21 cellular contexts compared by ENCODE assay signal in the genomic region with DNA sequence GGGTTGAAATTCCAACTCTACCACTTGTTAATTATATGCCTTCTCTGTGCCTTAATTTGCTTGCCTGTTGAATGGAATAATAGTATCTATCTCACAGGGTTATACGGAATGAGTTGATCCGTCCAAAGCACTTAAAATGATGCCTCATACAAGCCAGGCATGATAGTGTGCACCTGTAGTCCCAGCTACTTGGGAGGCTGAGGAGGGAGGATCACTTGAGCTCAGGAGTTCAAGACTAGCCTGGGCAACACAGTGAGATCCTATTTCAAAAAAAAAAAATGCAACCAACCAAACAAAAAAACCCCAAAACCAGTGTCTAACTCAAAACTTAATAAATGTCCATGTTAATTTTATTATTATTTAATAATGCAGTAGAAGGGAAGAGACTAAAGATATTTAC. TPM values are rescaled to one million over a fixed set of nuclear protein-coding genes. Genes with fewer than 3 reads are reported as not detected.
DNase-seq lines count a peak whose midpoint lies in the region; ATAC-seq and TF ChIP-seq lines count a peak whose summit lies in the region.
"Had no signal": no experiment of that assay in that cellular context is flagged by ENCODE, and none has a peak within 500 bp of the region (broad histone marks: within the 10 kb centered on the region; RNA-seq: fewer than 3 reads in every experiment).

No MANE protein-coding gene starts in this region.

- no peak overlapping the region for H3K27ac ChIP-seq in CD4-positive, alpha-beta T cell (ENCODE audit: low read depth, low read length)
- H3K27ac ChIP-seq: A549; BLaER1 treated with 17β-estradiol and CSF1 and Interleukin-3, amounts not matched to agents 10 nM and 100 nM; GM23248 had no signal

- TF ChIP-seq CTCF in CD4-positive, alpha-beta T cell (IDR thresholded peaks at IDR 0.05), result no peak
- no peak for TF ChIP-seq CTCF in WTC11 (IDR thresholded peaks at IDR 0.05)
- no peak for TF ChIP-seq CTCF in progenitor cell of endocrine pancreas (IDR thresholded peaks at IDR 0.05; ENCODE audit: unreplicated experiment)

- no peak for DNase-seq in activated T-cell treated with anti-CD3 and anti-CD28 coated beads, Interleukin-2, amount 50 U/mL, for 24 hours
- DNase-seq in activated T-cell treated with anti-CD3 and anti-CD28 coated beads, Interleukin-2, amount 50 U/mL, for 48 hours, result no peak
- DNase-seq in CD4-positive, alpha-beta T cell, result no peak
- DNase-seq in WTC11 (ENCODE audit: low spot score), result no peak
- no peak for DNase-seq in progenitor cell of endocrine pancreas (ENCODE audit: low spot score, unreplicated experiment)
- DNase-seq in stimulated activated effector memory CD8-positive, alpha-beta T cell treated with anti-CD3 and anti-CD28 coated beads, Interleukin-12 subunit alpha, Interleukin-12 subunit beta, amount 100 ng/mL, for 72 hours (ENCODE audit: low spot score in 2 of 2), result no peak
- DNase-seq: 8988T; ACHN; AML-193; BE2C; Caco-2; CD8-positive, alpha-beta T cell; DMS153; DND-41; GM23248; H7; HCEC 1CT had no signal

- intact Hi-C loops in CD4-positive, alpha-beta T cell (cut with DNase I, micrococcal nuclease), result loop anchor here in 1 of 2 experiments (5.0 kb wide), 1 partner anchor 166 kb away; no protein-coding TSS in a partner anchor

- H3K4me1 Mint-ChIP-seq in activated T-cell treated with anti-CD3 and anti-CD28 coated beads, Interleukin-2, amount 50 U/mL, for 24 hours (ENCODE audit: low read depth), result peaks cover 9% of the 10 kb centered on the region
- H3K4me1 Mint-ChIP-seq in CD4-positive, alpha-beta T cell (ENCODE audit: low read depth), result peaks cover 15% of the 10 kb centered on the region
- H3K4me1 Mint-ChIP-seq in WTC11 (peaks cover 13% of the 10 kb centered on the region), progenitor cell of endocrine pancreas (ENCODE audit: low read depth) (no peaks in the 10 kb centered on the region)
- no peaks in the 10 kb centered on the region for H3K4me1 Mint-ChIP-seq in stimulated activated effector memory CD8-positive, alpha-beta T cell treated with anti-CD3 and anti-CD28 coated beads, Interleukin-12 subunit alpha, Interleukin-12 subunit beta, amount 100 ng/mL, for 72 hours
- H3K4me1 Mint-ChIP-seq: CD14-positive monocyte had no signal

- CTCF ChIA-PET in CD4-positive, alpha-beta T cell (lab: Charles Lee), result interaction anchor here (1.1 kb wide), 1 partner anchor 14 kb away, joined by 3 read pairs; no protein-coding TSS in a partner anchor
- CTCF ChIA-PET in WTC11 (lab: Charles Lee), result no interaction called here

- H3K4me3 Mint-ChIP-seq in activated T-cell treated with anti-CD3 and anti-CD28 coated beads, Interleukin-2, amount 50 U/mL, for 24 hours, result no peak overlapping the region
- H3K4me3 Mint-ChIP-seq in CD4-positive, alpha-beta T cell, result no peak overlapping the region
- H3K4me3 Mint-ChIP-seq in WTC11 (no peak overlapping the region), progenitor cell of endocrine pancreas (ENCODE audit: low read depth) (no peak overlapping the region)
- no peak overlapping the region for H3K4me3 Mint-ChIP-seq in stimulated activated effector memory CD8-positive, alpha-beta T cell treated with anti-CD3 and anti-CD28 coated beads, Interleukin-12 subunit alpha, Interleukin-12 subunit beta, amount 100 ng/mL, for 72 hours
- H3K4me3 Mint-ChIP-seq: CD14-positive monocyte; CD8-positive, alpha-beta T cell had no signal

- H3K27me3 ChIP-seq in CD4-positive, alpha-beta T cell (ENCODE audit: control insufficient read depth, insufficient read depth, low read length), result no peaks in the 10 kb centered on the region
- H3K27me3 ChIP-seq: BE2C; BLaER1 treated with 17β-estradiol and CSF1 and Interleukin-3, amounts not matched to agents 10 nM and 100 nM had no signal

- H3K9me3 Mint-ChIP-seq in activated T-cell treated with anti-CD3 and anti-CD28 coated beads, Interleukin-2, amount 50 U/mL, for 24 hours, result no peaks in the 10 kb centered on the region
- no peaks in the 10 kb centered on the region for H3K9me3 Mint-ChIP-seq in CD4-positive, alpha-beta T cell
- H3K9me3 Mint-ChIP-seq in WTC11, result no peaks in the 10 kb centered on the region
- H3K9me3 Mint-ChIP-seq in progenitor cell of endocrine pancreas (ENCODE audit: low read depth), result no peaks in the 10 kb centered on the region
- H3K9me3 Mint-ChIP-seq in stimulated activated effector memory CD8-positive, alpha-beta T cell treated with anti-CD3 and anti-CD28 coated beads, Interleukin-12 subunit alpha, Interleukin-12 subunit beta, amount 100 ng/mL, for 72 hours, result no peaks in the 10 kb centered on the region
- H3K9me3 Mint-ChIP-seq: CD14-positive monocyte; CD8-positive, alpha-beta T cell had no signal

- ATAC-seq in CD4-positive, alpha-beta T cell (ENCODE audit: poor library complexity), result no peak
- ATAC-seq in WTC11 (no peak), HG02884 (IDR thresholded peaks at IDR 0.05; ENCODE audit: unreplicated experiment) (no peak)
- ATAC-seq in stimulated activated effector memory CD8-positive, alpha-beta T cell treated with anti-CD3 and anti-CD28 coated beads, Interleukin-12 subunit alpha, Interleukin-12 subunit beta, amount 100 ng/mL, for 72 hours, result no peak
- ATAC-seq: A549; CD8-positive, alpha-beta T cell had no signal

- peak overlapping the region; percentile 50 for H3K27ac Mint-ChIP-seq in activated T-cell treated with anti-CD3 and anti-CD28 coated beads, Interleukin-2, amount 50 U/mL, for 24 hours
- H3K27ac Mint-ChIP-seq in CD4-positive, alpha-beta T cell, result peak overlapping the region; percentile 17
- H3K27ac Mint-ChIP-seq in WTC11 (no peak overlapping the region), progenitor cell of endocrine pancreas (no peak overlapping the region)
- no peak overlapping the region for H3K27ac Mint-ChIP-seq in stimulated activated effector memory CD8-positive, alpha-beta T cell treated with anti-CD3 and anti-CD28 coated beads, Interleukin-12 subunit alpha, Interleukin-12 subunit beta, amount 100 ng/mL, for 72 hours
- H3K27ac Mint-ChIP-seq: CD8-positive, alpha-beta T cell had no signal

- no peaks in the 10 kb centered on the region for H3K9me3 ChIP-seq in CD4-positive, alpha-beta T cell (ENCODE audit: control insufficient read depth, low read length)
- H3K9me3 ChIP-seq: A549; BE2C; BLaER1 treated with 17β-estradiol and CSF1 and Interleukin-3, amounts not matched to agents 10 nM and 100 nM; Caco-2 had no signal

- H3K27me3 Mint-ChIP-seq in activated T-cell treated with anti-CD3 and anti-CD28 coated beads, Interleukin-2, amount 50 U/mL, for 24 hours, result no peaks in the 10 kb centered on the region
- H3K27me3 Mint-ChIP-seq in CD4-positive, alpha-beta T cell, result no peaks in the 10 kb centered on the region
- no peaks in the 10 kb centered on the region for H3K27me3 Mint-ChIP-seq in WTC11 (ENCODE audit: low read depth)
- no peaks in the 10 kb centered on the region for H3K27me3 Mint-ChIP-seq in progenitor cell of endocrine pancreas

- POLR2A ChIA-PET in CD4-positive, alpha-beta T cell (lab: Charles Lee), result interaction anchor here (1.3 kb wide), 1 partner anchor 161 kb away, joined by 3 read pairs; no protein-coding TSS in a partner anchor
- POLR2A ChIA-PET in WTC11 (lab: Charles Lee), result no interaction called here

- peaks cover 64% of the 10 kb centered on the region for H3K36me3 Mint-ChIP-seq in activated T-cell treated with anti-CD3 and anti-CD28 coated beads, Interleukin-2, amount 50 U/mL, for 24 hours (ENCODE audit: low read depth)
- H3K36me3 Mint-ChIP-seq in CD4-positive, alpha-beta T cell (ENCODE audit: low read depth), result peaks cover 72% of the 10 kb centered on the region
- H3K36me3 Mint-ChIP-seq in WTC11 (peaks cover 11% of the 10 kb centered on the region), progenitor cell of endocrine pancreas (ENCODE audit: insufficient read depth) (peaks cover 4% of the 10 kb centered on the region)
- peaks cover 94% of the 10 kb centered on the region for H3K36me3 Mint-ChIP-seq in stimulated activated effector memory CD8-positive, alpha-beta T cell treated with anti-CD3 and anti-CD28 coated beads, Interleukin-12 subunit alpha, Interleukin-12 subunit beta, amount 100 ng/mL, for 72 hours

TF ChIP-seq in WTC11, 78 proteins besides CTCF, POLR2A, EP300 and RAD21:
- peak; percentile 76; the same call in 1 of the 2 replicates for TF ChIP-seq ZNF121 (CRISPR knock-in tag; IDR thresholded peaks at IDR 0.05)
- TF ChIP-seq, protein P1, sequence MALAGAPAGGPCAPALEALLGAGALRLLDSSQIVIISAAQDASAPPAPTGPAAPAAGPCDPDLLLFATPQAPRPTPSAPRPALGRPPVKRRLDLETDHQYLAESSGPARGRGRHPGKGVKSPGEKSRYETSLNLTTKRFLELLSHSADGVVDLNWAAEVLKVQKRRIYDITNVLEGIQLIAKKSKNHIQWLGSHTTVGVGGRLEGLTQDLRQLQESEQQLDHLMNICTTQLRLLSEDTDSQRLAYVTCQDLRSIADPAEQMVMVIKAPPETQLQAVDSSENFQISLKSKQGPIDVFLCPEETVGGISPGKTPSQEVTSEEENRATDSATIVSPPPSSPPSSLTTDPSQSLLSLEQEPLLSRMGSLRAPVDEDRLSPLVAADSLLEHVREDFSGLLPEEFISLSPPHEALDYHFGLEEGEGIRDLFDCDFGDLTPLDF (CRISPR knock-in tag; IDR thresholded peaks at IDR 0.05), result no peak

RNA-seq across cellular contexts. Expression of gene SAMHD1, which starts 35.3 kb away (rescaled TPM):
- total RNA-seq in CD4-positive, alpha-beta T cell, result 100 to 1,000 TPM; 232 to 239 TPM
- 31.0 to 34.9 TPM (median 34.2 TPM) in 3 replicates for total RNA-seq in WTC11 (2021)
- total RNA-seq in progenitor cell of endocrine pancreas, result 15.1 and 17.1 TPM in 2 replicates

RNA-seq across cellular contexts. Expression of gene TLDC2, which starts 40.3 kb away (rescaled TPM):
- total RNA-seq in CD4-positive, alpha-beta T cell, result not detected
- total RNA-seq in WTC11 (2021) (0.09 to 0.25 TPM (median 0.17 TPM) in 3 replicates), progenitor cell of endocrine pancreas (0.34 and 0.38 TPM in 2 replicates)
- total RNA-seq: Caco-2; CD8-positive, alpha-beta T cell had no signal

Comparison
In these comparisons a context has a peak if more than half of its experiments do, and no peak if none do; other contexts are left out.
1. H3K27ac Mint-ChIP-seq: peak in activated T-cell treated with anti-CD3 and anti-CD28 coated beads, Interleukin-2, amount 50 U/mL, for 24 hours (single experiment) and CD4-positive, alpha-beta T cell (single experiment); none in WTC11 (single experiment), progenitor cell of endocrine pancreas (single experiment) and stimulated activated effector memory CD8-positive, alpha-beta T cell treated with anti-CD3 and anti-CD28 coated beads, Interleukin-12 subunit alpha, Interleukin-12 subunit beta, amount 100 ng/mL, for 72 hours (single experiment).